12 cellular contexts compared by ENCODE assay signal in genomic region chr15:60374209-60374608, GRCh38. TPM values are rescaled to one million over a fixed set of nuclear protein-coding genes. Genes with fewer than 3 reads are reported as not detected.
DNase-seq lines count a peak whose midpoint lies in the region; ATAC-seq and TF ChIP-seq lines count a peak whose summit lies in the region.
"Had no signal": no experiment of that assay in that cellular context is flagged by ENCODE, and none has a peak within 500 bp of the region (broad histone marks: within the 10 kb centered on the region; RNA-seq: fewer than 3 reads in every experiment).

No MANE protein-coding gene starts in this region.

- H3K9me2 ChIP-seq in GM23338 (ENCODE audit: insufficient read depth), result no peaks in the 10 kb centered on the region

- peaks cover 4% of the 10 kb centered on the region for H4K20me1 ChIP-seq in GM23338 (replicated peaks; ENCODE audit: insufficient read depth)

- DNase-seq in GM23338 (ENCODE audit: low spot score) (no peak), SK-N-MC (ENCODE audit: low read depth, low spot score) (no peak), foreskin keratinocyte (no peak), sciatic nerve (ENCODE audit: low spot score) (no peak)
- DNase-seq: activated B cell treated with CpG ODN at 0.5 μM for 24 hours; activated naive CD4-positive, alpha-beta T cell treated with anti-CD3 and anti-CD28 coated beads, Interleukin-2, amount 50 U/mL, for 16 hours; MV-4-11; stimulated activated CD4-positive, alpha-beta T cell treated with anti-CD3 and anti-CD28 coated beads, Interleukin-2, amount 100 ng/mL, for 48 hours had no signal

- no peaks in the 10 kb centered on the region for H3F3A ChIP-seq in GM23338 (replicated peaks; ENCODE audit: low read depth)

- no peaks in the 10 kb centered on the region for H3K27me3 ChIP-seq in GM23338 (ENCODE audit: insufficient read depth)
- no peaks in the 10 kb centered on the region for H3K27me3 ChIP-seq in foreskin keratinocyte

- TF ChIP-seq CTCF in GM23338 (conservative IDR thresholded peaks at IDR 0.05; ENCODE audit: low read depth in 2 of 2), result no peak
- TF ChIP-seq CTCF in foreskin keratinocyte (conservative IDR thresholded peaks at IDR 0.05), result no peak

- peak overlapping the region; percentile 83 for H3K27ac Mint-ChIP-seq in GM23338
- H3K27ac Mint-ChIP-seq: activated B cell treated with CpG ODN at 0.5 μM for 24 hours had no signal

- peaks cover 2% of the 10 kb centered on the region for H3K27me3 Mint-ChIP-seq in GM23338 (ENCODE audit: insufficient read depth, low read depth, poor library complexity)
- H3K27me3 Mint-ChIP-seq: activated B cell treated with CpG ODN at 0.5 μM for 24 hours had no signal

- H3K4me3 ChIP-seq in GM23338 (no peak overlapping the region), SK-N-MC (no peak overlapping the region)

- H3K4me1 ChIP-seq in GM23338 (ENCODE audit: insufficient read depth) (peaks cover 14% of the 10 kb centered on the region), foreskin keratinocyte (peaks cover 63% of the 10 kb centered on the region)

- intact Hi-C loops in sciatic nerve (cut with DNase I), result no loop called here

- H3K27ac ChIP-seq in GM23338 (ENCODE audit: low read depth) (no peak overlapping the region), SK-N-MC (peak overlapping the region; percentile 98), foreskin keratinocyte (peak overlapping the region; percentile 84)

- H3K9me3 ChIP-seq in SK-N-MC (ENCODE audit: low read depth, low read length), result no peaks in the 10 kb centered on the region

- H3K36me3 Mint-ChIP-seq in GM23338 (ENCODE audit: low read depth), result no peaks in the 10 kb centered on the region

- no peak overlapping the region for H3K4me3 Mint-ChIP-seq in GM23338
- H3K4me3 Mint-ChIP-seq: activated B cell treated with CpG ODN at 0.5 μM for 24 hours had no signal

- H3K4me2 ChIP-seq in GM23338, result peak overlapping the region; percentile 15; the same call in 1 of the 2 replicates

- H3K36me3 ChIP-seq in GM23338 (ENCODE audit: insufficient read depth), result no peaks in the 10 kb centered on the region
- H3K36me3 ChIP-seq in SK-N-MC (ENCODE audit: insufficient read depth, low read length), result peaks cover 84% of the 10 kb centered on the region

- ATAC-seq in GM23338, result no peak
- no peak for ATAC-seq in foreskin keratinocyte
- ATAC-seq in sciatic nerve, result peak; percentile 23
- ATAC-seq in GM18868 (IDR thresholded peaks at IDR 0.05; ENCODE audit: unreplicated experiment), result no peak
- no peak for ATAC-seq in GM21367 (IDR thresholded peaks at IDR 0.05; ENCODE audit: unreplicated experiment)
- ATAC-seq in HG03175 (IDR thresholded peaks at IDR 0.05; ENCODE audit: unreplicated experiment), result no peak
- ATAC-seq in HG03280 (IDR thresholded peaks at IDR 0.05; ENCODE audit: unreplicated experiment), result no peak

- H3K79me2 ChIP-seq in GM23338 (replicated peaks; ENCODE audit: insufficient read depth), result 0 out of 2 replicates have a peak, but pooled peaks cover 4% of the 10 kb centered on the region

- no peak overlapping the region for H2AFZ ChIP-seq in GM23338

- peak overlapping the region; percentile 4 for H3K9ac ChIP-seq in SK-N-MC (ENCODE audit: insufficient read length)

- peaks cover 22% of the 10 kb centered on the region for H3K4me1 Mint-ChIP-seq in GM23338
- H3K4me1 Mint-ChIP-seq: activated B cell treated with CpG ODN at 0.5 μM for 24 hours had no signal

- no peaks in the 10 kb centered on the region for H3K9me3 Mint-ChIP-seq in GM23338
- H3K9me3 Mint-ChIP-seq: activated B cell treated with CpG ODN at 0.5 μM for 24 hours had no signal

TF ChIP-seq in GM23338, 12 proteins besides CTCF, POLR2A, EP300 and RAD21 (continues in another document):
- TF ChIP-seq EZH2 (IDR thresholded peaks at IDR 0.05; ENCODE audit: low read depth, unreplicated experiment), result no peak
- no peak for TF ChIP-seq POLR2AphosphoS5 (IDR thresholded peaks at IDR 0.05; ENCODE audit: low read depth)
- TF ChIP-seq REST (IDR thresholded peaks at IDR 0.05; ENCODE audit: unreplicated experiment), result no peak
- no peak for TF ChIP-seq NANOG (IDR thresholded peaks at IDR 0.05; ENCODE audit: borderline replicate concordance)
- TF ChIP-seq EZH2phosphoT487 (IDR thresholded peaks at IDR 0.05; ENCODE audit: unreplicated experiment), result no peak
- no peak for TF ChIP-seq ZNF462 (CRISPR knock-in tag; IDR thresholded peaks at IDR 0.05)

RNA-seq across cellular contexts. Expression of gene ANXA2, which starts 23.6 kb away (rescaled TPM):
- total RNA-seq in GM23338 (2014; rRNA removed; shearing (Covaris generic)), result 202 and 203 TPM in 2 replicates
- polyA plus RNA-seq in GM23338 (2016; fragmentation: Nextera tagmentation; extraction: Ambion mirVana), result 207 and 225 TPM in 2 replicates
- 7,195 and 7,994 TPM in 2 replicates for total RNA-seq in foreskin keratinocyte
- 7,399 and 7,770 TPM in 2 replicates for polyA plus RNA-seq in foreskin keratinocyte
- total RNA-seq in sciatic nerve, result 904 TPM
